ENCODE assay signal across 8 cellular contexts in the genomic region with DNA sequence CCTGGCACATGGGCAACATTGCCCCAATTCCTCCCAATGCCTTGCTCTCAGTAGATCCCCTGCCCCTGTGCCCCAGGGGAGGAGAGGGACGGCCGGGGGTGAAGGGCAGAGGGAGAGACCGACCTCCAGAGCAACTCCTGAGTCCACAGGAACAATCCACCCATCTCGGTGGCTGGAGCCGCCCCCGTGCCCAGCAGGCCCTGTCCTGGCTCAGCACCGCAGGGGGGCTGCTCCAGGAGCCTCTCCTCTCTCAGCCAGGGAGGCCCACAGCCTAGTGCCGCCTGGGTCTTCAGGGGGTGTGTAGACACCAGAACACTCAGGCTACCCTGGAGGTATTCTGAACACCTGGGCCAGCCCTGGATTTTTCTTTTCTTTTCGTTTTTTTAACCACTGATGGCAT.
"Had no signal": no experiment of that assay in that cellular context is flagged by ENCODE, and none has a peak within 500 bp of the region (broad histone marks: within the 10 kb centered on the region; RNA-seq: fewer than 3 reads in every experiment).

No MANE protein-coding gene starts in this region.

- H3K27ac Mint-ChIP-seq: IgD-negative memory B cell had no signal

- H3K4me2 ChIP-seq: KMS-11 had no signal

- H3K4me3 Mint-ChIP-seq: IgD-negative memory B cell had no signal

- ATAC-seq: HepG2, K562 had no signal

- DNase-seq: IMR-90, KBM-7, KG1 had no signal

- H3K4me3 ChIP-seq: K562 had no signal

- H3K9me3 Mint-ChIP-seq: IgD-negative memory B cell had no signal

- H3K27ac ChIP-seq: HL-60, KMS-11 had no signal

- H3K9ac ChIP-seq: KMS-11 had no signal
